Comparison of ENCODE assay signal across 19 cellular contexts in genomic region chr14:52797653-52798052, GRCh38.
"Had no signal": no experiment of that assay in that cellular context is flagged by ENCODE, and none has a peak within 500 bp of the region (broad histone marks: within the 10 kb centered on the region; RNA-seq: fewer than 3 reads in every experiment).

No MANE protein-coding gene starts in this region.

- H3K9ac ChIP-seq: parathyroid adenoma had no signal

- H3K27ac Mint-ChIP-seq: activated naive CD8-positive, alpha-beta T cell treated with anti-CD3 and anti-CD28 coated beads, Interleukin-2, amount 50 U/mL, for 24 hours; activated T-cell treated with anti-CD3 and anti-CD28 coated beads, Interleukin-2, amount 50 U/mL, for 24 hours; activated T-helper 2 cell treated with anti-CD3 and anti-CD28 coated beads, Interferon-gamma antibody, Interleukin-2, Interleukin-4, amounts not matched to agents 10 μg/mL and 5 μg/mL and 100 μg/mL, durations not matched to agents 14 hours and 24 hours and 36 hours; stimulated activated naive B cell treated with anti-CD40 and anti-IgM and Interleukin-4, amounts not matched to agents 10 μg/mL and 1 μg/mL and 100 μg/mL, for 72 hours had no signal

- H3K27me3 Mint-ChIP-seq: activated naive CD8-positive, alpha-beta T cell treated with anti-CD3 and anti-CD28 coated beads, Interleukin-2, amount 50 U/mL, for 24 hours; activated T-cell treated with anti-CD3 and anti-CD28 coated beads, Interleukin-2, amount 50 U/mL, for 24 hours; central memory CD8-positive, alpha-beta T cell; stimulated activated naive B cell treated with anti-CD40 and anti-IgM and Interleukin-4, amounts not matched to agents 10 μg/mL and 1 μg/mL and 100 μg/mL, for 72 hours had no signal

- DNase-seq: activated CD4-positive, alpha-beta T cell treated with anti-CD3 and anti-CD28 coated beads, Interleukin-2, amount 50 U/mL, for 48 hours; activated naive CD4-positive, alpha-beta T cell treated with Interleukin-2 at 50 U/mL for 16 hours; activated naive CD8-positive, alpha-beta T cell treated with anti-CD3 and anti-CD28 coated beads, Interleukin-2, amount 50 U/mL, for 24 hours; activated T-cell treated with anti-CD3 and anti-CD28 coated beads, Interleukin-2, amount 50 U/mL, for 24 hours; colonic mucosa; hypothalamus; kidney; sigmoid colon; spleen; stimulated activated CD4-positive, alpha-beta T cell treated with anti-CD3 and anti-CD28 coated beads, Interleukin-4, amount 100 ng/mL, for 4 hours; stimulated activated naive B cell treated with anti-CD40 and anti-IgM and Interleukin-4, amounts not matched to agents 10 μg/mL and 1 μg/mL and 100 μg/mL, for 72 hours; thyroid gland had no signal

- H3K27ac ChIP-seq: colonic mucosa, parathyroid adenoma, sigmoid colon, spleen, thyroid gland had no signal

- H3K27me3 ChIP-seq: ascending aorta, colonic mucosa, sigmoid colon, spleen, thyroid gland had no signal

- H2AFZ ChIP-seq: parathyroid adenoma had no signal

- H3K4me1 ChIP-seq: colonic mucosa, parathyroid adenoma, thyroid gland had no signal

- H3K4me3 ChIP-seq: ascending aorta, colonic mucosa, sigmoid colon, spleen, thyroid gland had no signal

- H3K9me3 Mint-ChIP-seq: activated naive CD8-positive, alpha-beta T cell treated with anti-CD3 and anti-CD28 coated beads, Interleukin-2, amount 50 U/mL, for 24 hours; central memory CD8-positive, alpha-beta T cell had no signal

- ATAC-seq: activated CD4-positive, CD25-positive, alpha-beta regulatory T cell treated with anti-CD3 and anti-CD28 coated beads, Interleukin-2, amount 50 U/mL, for 24 hours; activated naive CD8-positive, alpha-beta T cell treated with anti-CD3 and anti-CD28 coated beads, Interleukin-2, amount 50 U/mL, for 24 hours; left lobe of liver; stimulated activated naive B cell treated with anti-CD40 and anti-IgM and Interleukin-4, amounts not matched to agents 10 μg/mL and 1 μg/mL and 100 μg/mL, for 72 hours had no signal

- H3K4me3 Mint-ChIP-seq: activated naive CD8-positive, alpha-beta T cell treated with anti-CD3 and anti-CD28 coated beads, Interleukin-2, amount 50 U/mL, for 24 hours; activated T-cell treated with anti-CD3 and anti-CD28 coated beads, Interleukin-2, amount 50 U/mL, for 24 hours; central memory CD8-positive, alpha-beta T cell; stimulated activated naive B cell treated with anti-CD40 and anti-IgM and Interleukin-4, amounts not matched to agents 10 μg/mL and 1 μg/mL and 100 μg/mL, for 72 hours had no signal

- FAIRE-seq: frontal cortex, kidney had no signal

- H3K36me3 ChIP-seq: ascending aorta, colonic mucosa, sigmoid colon, spleen, thyroid gland had no signal

- H3K9me3 ChIP-seq: ascending aorta, colonic mucosa, sigmoid colon, thyroid gland had no signal
